1 cellular context compared by ENCODE assay signal in genomic region chr2:111042772-111043771, GRCh38.
TF ChIP-seq lines count a peak whose summit lies in the region.

No MANE protein-coding gene starts in this region.

TF ChIP-seq in GM12878, 131 proteins besides CTCF, POLR2A, EP300 and RAD21 (continued from another document):
- TF ChIP-seq SKIL (IDR thresholded peaks at IDR 0.05; ENCODE audit: low read depth, poor library complexity, severe bottlenecking) (peak; percentile 29), EED (IDR thresholded peaks at IDR 0.05; ENCODE audit: low read depth) (0 out of 2 replicates have a peak, but pooled peaks have one; percentile 44), CBX5 (IDR thresholded peaks at IDR 0.05; ENCODE audit: low read depth) (no peak), PKNOX1 (IDR thresholded peaks at IDR 0.05) (peak; percentile 77; the same call in 1 of the 2 replicates), CREM (IDR thresholded peaks at IDR 0.05; ENCODE audit: low read depth) (peak; percentile 47; the same call in 1 of the 2 replicates), PBX3 (IDR thresholded peaks at IDR 0.05; ENCODE audit: insufficient replicate concordance, low read depth, low read length) (no peak), PAX5 (IDR thresholded peaks at IDR 0.05; ENCODE audit: borderline replicate concordance, low read depth, low read length) (peak; percentile 94), ATF7 (IDR thresholded peaks at IDR 0.05; ENCODE audit: low read depth) (0 out of 2 replicates have a peak, but pooled peaks have one; percentile 22), NR2F1 (conservative IDR thresholded peaks at IDR 0.05) (0 out of 2 replicates have a peak, but pooled peaks have one; percentile 13), KDM1A (IDR thresholded peaks at IDR 0.05; ENCODE audit: borderline replicate concordance) (no peak), CHD1 (IDR thresholded peaks at IDR 0.05; ENCODE audit: low read depth, low read length) (no peak), DPF2 (IDR thresholded peaks at IDR 0.05) (peak; percentile 70), IKZF2 (IDR thresholded peaks at IDR 0.05) (peak in 1 of 2 experiments; percentile 29; a peak in 2 of 4 replicates)
